Comparison of ENCODE assay signal across 7 cellular contexts in the genomic region with DNA sequence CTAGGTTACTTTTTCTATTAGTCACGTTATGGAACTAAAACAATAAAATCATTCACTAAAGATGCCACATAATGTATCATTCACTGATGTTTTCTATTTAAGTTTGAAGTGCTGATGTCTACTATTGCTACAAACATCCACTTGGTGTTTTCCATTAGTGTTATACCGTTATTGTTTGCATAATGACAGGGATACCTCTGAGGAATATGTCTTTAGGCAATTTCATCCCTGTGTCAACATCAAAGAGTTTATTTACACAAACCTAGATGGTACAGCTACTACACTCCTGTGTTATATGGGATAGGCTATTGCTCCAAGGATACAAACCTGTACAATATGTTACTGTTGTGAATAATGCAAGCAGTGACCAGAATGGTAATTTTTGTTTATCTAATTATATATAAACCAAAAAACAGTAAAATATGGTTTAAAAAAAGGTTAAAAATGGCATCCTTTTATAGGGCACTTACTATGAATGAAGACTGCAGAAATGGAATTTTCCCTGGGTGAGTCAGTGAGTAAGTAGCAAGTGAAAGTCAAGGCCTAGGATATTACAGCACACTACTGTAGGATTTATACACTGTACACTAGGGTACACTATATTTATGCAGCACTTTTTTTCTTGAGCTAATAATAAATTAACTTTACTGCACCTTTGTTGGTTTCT. TPM values are rescaled to one million over a fixed set of nuclear protein-coding genes. Genes with fewer than 3 reads are reported as not detected.
"Had no signal": no experiment of that assay in that cellular context is flagged by ENCODE, and none has a peak within 500 bp of the region (broad histone marks: within the 10 kb centered on the region; RNA-seq: fewer than 3 reads in every experiment).

No MANE protein-coding gene starts in this region.

RNA-seq across cellular contexts. Expression of gene KLRC2, which starts 3.9 kb away (rescaled TPM):
- total RNA-seq: activated CD4-positive, alpha-beta memory T cell treated with anti-CD3 and anti-CD28 coated beads, Interleukin-2, amount 10 ng/mL, durations not matched to agents 7 days and 5 days; activated CD4-positive, alpha-beta T cell treated with anti-CD3 and anti-CD28 coated beads for 36 hours; lung microvascular endothelial cell had no signal

RNA-seq across cellular contexts. Expression of gene KLRC1, which starts 13.4 kb away (rescaled TPM):
- total RNA-seq: activated CD4-positive, alpha-beta memory T cell treated with anti-CD3 and anti-CD28 coated beads, Interleukin-2, amount 10 ng/mL, durations not matched to agents 7 days and 5 days; lung microvascular endothelial cell had no signal

RNA-seq across cellular contexts. Expression of gene KLRC3, which starts 19.3 kb away (rescaled TPM):
- total RNA-seq: activated CD4-positive, alpha-beta memory T cell treated with anti-CD3 and anti-CD28 coated beads, Interleukin-2, amount 10 ng/mL, durations not matched to agents 7 days and 5 days; activated CD4-positive, alpha-beta T cell treated with anti-CD3 and anti-CD28 coated beads for 36 hours; esophagus muscularis mucosa; lung microvascular endothelial cell; skeletal muscle tissue; upper lobe of right lung had no signal

RNA-seq across cellular contexts. Expression of gene KLRC4, which starts 30.2 kb away (rescaled TPM):
- total RNA-seq: activated CD4-positive, alpha-beta memory T cell treated with anti-CD3 and anti-CD28 coated beads, Interleukin-2, amount 10 ng/mL, durations not matched to agents 7 days and 5 days; activated CD4-positive, alpha-beta T cell treated with anti-CD3 and anti-CD28 coated beads for 36 hours; lung microvascular endothelial cell; skeletal muscle tissue; testis had no signal

RNA-seq across cellular contexts. Expression of gene KLRK1, which starts 49.9 kb away (rescaled TPM):
- total RNA-seq: activated CD4-positive, alpha-beta T cell treated with anti-CD3 and anti-CD28 coated beads for 36 hours; lung microvascular endothelial cell had no signal
